In genomic region chr18:6482198-6482977, GRCh38 we compare ENCODE assay signal across 8 cellular contexts.
DNase-seq lines count a peak whose midpoint lies in the region; ATAC-seq, FAIRE-seq and TF ChIP-seq lines count a peak whose summit lies in the region.

No MANE protein-coding gene starts in this region.

- no peaks in the 10 kb centered on the region for H3K27me3 ChIP-seq in iPS-20b (ENCODE audit: insufficient read depth, low read length)

- peaks cover 15% of the 10 kb centered on the region for H3K4me1 ChIP-seq in iPS-20b (ENCODE audit: insufficient read depth, low read length)

- TF ChIP-seq POLR2A in GM18505 (IDR thresholded peaks at IDR 0.05; ENCODE audit: borderline replicate concordance, extremely low read depth, insufficient read depth, insufficient read length), result no peak

- peak; percentile 88 for ATAC-seq in GM18505 (IDR thresholded peaks at IDR 0.05; ENCODE audit: unreplicated experiment)
- no peak for ATAC-seq in HG03571 (IDR thresholded peaks at IDR 0.05; ENCODE audit: unreplicated experiment)

- no peak overlapping the region for H3K27ac ChIP-seq in iPS-20b (ENCODE audit: low read length)

- 0 out of 2 replicates have a peak overlapping the region, but pooled peaks have one; percentile 18 for H3K4me3 ChIP-seq in iPS-20b (ENCODE audit: low read length)

- H3K9me3 ChIP-seq in iPS-20b (ENCODE audit: insufficient read depth, low read depth, low read length), result no peaks in the 10 kb centered on the region

- FAIRE-seq in HTR-8/SVneo (lab: Jason Lieb, UNC), result no peak

- DNase-seq in ACHN (peak; percentile 60), HTR-8/SVneo (ENCODE audit: insufficient read length, low spot score) (peak; percentile 60), amniotic epithelial cell (ENCODE audit: low read depth) (peak; percentile 58)
- DNase-seq in stimulated activated CD8-positive, alpha-beta memory T cell treated with anti-CD3 and anti-CD28 coated beads, Interleukin-4, amount 100 ng/mL, for 48 hours, result peak; percentile 27
- no peak for DNase-seq in activated naive CD4-positive, alpha-beta T cell treated with anti-CD3 and anti-CD28 coated beads, Interleukin-2, amount 10 ng/mL, durations not matched to agents 7 days and 5 days

- H3K27me3 Mint-ChIP-seq in activated naive CD4-positive, alpha-beta T cell treated with anti-CD3 and anti-CD28 coated beads, Interleukin-2, amount 10 ng/mL, durations not matched to agents 7 days and 5 days, result no peaks in the 10 kb centered on the region

- no peaks in the 10 kb centered on the region for H3K4me1 Mint-ChIP-seq in activated naive CD4-positive, alpha-beta T cell treated with anti-CD3 and anti-CD28 coated beads, Interleukin-2, amount 10 ng/mL, durations not matched to agents 7 days and 5 days

- H3K9me3 Mint-ChIP-seq in activated naive CD4-positive, alpha-beta T cell treated with anti-CD3 and anti-CD28 coated beads, Interleukin-2, amount 10 ng/mL, durations not matched to agents 7 days and 5 days, result peaks cover 2% of the 10 kb centered on the region

- CTCF ChIA-PET in activated naive CD4-positive, alpha-beta T cell treated with anti-CD3 and anti-CD28 coated beads, Interleukin-2, amount 10 ng/mL, durations not matched to agents 7 days and 5 days (lab: Charles Lee), result no interaction called here

- no peaks in the 10 kb centered on the region for H3K36me3 ChIP-seq in iPS-20b (ENCODE audit: insufficient read depth, low read depth, low read length)

- H3K27ac Mint-ChIP-seq in activated naive CD4-positive, alpha-beta T cell treated with anti-CD3 and anti-CD28 coated beads, Interleukin-2, amount 10 ng/mL, durations not matched to agents 7 days and 5 days, result no peak overlapping the region

- in situ Hi-C loops in ACHN (cut with HindIII; ENCODE audit: low pct_ligation_motif_present, low pct_unique_long_range_greater_than_20kb, low sequenced_read_pairs), result no loop called here

- H3K9ac ChIP-seq in iPS-20b (ENCODE audit: low read depth, low read length), result peak overlapping the region; percentile 48; the same call in 1 of the 2 replicates

- no peaks in the 10 kb centered on the region for H3K36me3 Mint-ChIP-seq in activated naive CD4-positive, alpha-beta T cell treated with anti-CD3 and anti-CD28 coated beads, Interleukin-2, amount 10 ng/mL, durations not matched to agents 7 days and 5 days

- no peak overlapping the region for H3K4me3 Mint-ChIP-seq in activated naive CD4-positive, alpha-beta T cell treated with anti-CD3 and anti-CD28 coated beads, Interleukin-2, amount 10 ng/mL, durations not matched to agents 7 days and 5 days
